ENCODE assay signal across 1 cellular context in genomic region chr2:186605041-186605440, GRCh38.
TF ChIP-seq lines count a peak whose summit lies in the region.

No MANE protein-coding gene starts in this region.

TF ChIP-seq in H1, 55 proteins besides CTCF, POLR2A, EP300 and RAD21:
- no peak for TF ChIP-seq RFX5 (IDR thresholded peaks at IDR 0.05; ENCODE audit: borderline replicate concordance, low read depth, low read length)
- no peak for TF ChIP-seq JUND (IDR thresholded peaks at IDR 0.05; ENCODE audit: low read length)
- TF ChIP-seq CTBP2 (IDR thresholded peaks at IDR 0.05; ENCODE audit: borderline replicate concordance, insufficient read depth, insufficient read length, low read length): no peak
- TF ChIP-seq SIX5 (IDR thresholded peaks at IDR 0.05; ENCODE audit: low read depth, low read length): no peak
- TF ChIP-seq BRCA1 (IDR thresholded peaks at IDR 0.05; ENCODE audit: low read depth, low read length): no peak
